Comparison of ENCODE assay signal across 33 cellular contexts in the genomic region with DNA sequence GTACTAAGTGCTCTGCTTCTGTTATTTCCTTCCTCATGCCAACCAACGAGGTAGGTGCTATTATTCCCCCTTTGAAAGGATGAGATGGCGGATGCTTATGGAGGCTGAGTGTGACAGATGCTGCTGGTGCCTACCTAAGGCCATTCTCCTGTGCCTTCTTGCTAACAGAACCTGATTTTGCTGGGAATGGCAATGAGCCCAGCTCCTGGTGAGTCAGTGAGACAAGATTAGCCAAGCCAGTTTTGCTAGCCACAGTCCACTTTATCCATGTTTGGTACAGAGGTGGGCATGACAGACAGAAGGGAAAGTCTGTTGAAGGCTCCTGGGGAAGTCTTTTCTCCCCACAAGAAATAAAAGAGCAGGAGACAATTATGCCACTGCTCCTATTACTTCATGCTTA. TPM values are rescaled to one million over a fixed set of nuclear protein-coding genes. Genes with fewer than 3 reads are reported as not detected.
DNase-seq lines count a peak whose midpoint lies in the region; ATAC-seq, FAIRE-seq and TF ChIP-seq lines count a peak whose summit lies in the region.
"Had no signal": no experiment of that assay in that cellular context is flagged by ENCODE, and none has a peak within 500 bp of the region (broad histone marks: within the 10 kb centered on the region; RNA-seq: fewer than 3 reads in every experiment).

No MANE protein-coding gene starts in this region.

- H3K9ac ChIP-seq in PC-3 (ENCODE audit: low read length) (no peak overlapping the region), mesenchymal stem cell (ENCODE audit: low read length) (no peak overlapping the region)
- H3K9ac ChIP-seq: KMS-11 had no signal

- DNase-seq in Daoy (ENCODE audit: low read depth) (peak; percentile 52), PC-3 (peak; percentile 80), bronchial epithelial cell (ENCODE audit: low read depth) (peak; percentile 79), mesenchymal stem cell (peak; percentile 8), T-helper 17 cell (no peak), COR-L47 (lab: John Stamatoyannopoulos, UW) (no peak), T-helper 2 cell (no peak)
- no peak for DNase-seq in stimulated activated CD4-positive, alpha-beta T cell treated with anti-CD3 and anti-CD28 coated beads, Interleukin-12 subunit alpha, Interleukin-12 subunit beta, amount 100 ng/mL, for 4 hours
- DNase-seq: activated CD4-positive, alpha-beta T cell treated with anti-CD3 and anti-CD28 coated beads for 36 hours; activated CD8-positive, alpha-beta T cell treated with anti-CD3 and anti-CD28 coated beads, Interleukin-2, amount 10 ng/mL, durations not matched to agents 7 days and 5 days; activated naive CD4-positive, alpha-beta T cell treated with anti-CD3 and anti-CD28 coated beads for 36 hours; amniotic stem cell; CD4-positive, alpha-beta memory T cell; colonic mucosa; effector CD4-positive, alpha-beta T cell; H9; head of caudate nucleus; left lung; mesendoderm; MV-4-11; NCI-H2171; NCI-H510A; Right ventricle myocardium superior; stimulated activated CD4-positive, alpha-beta T cell treated with anti-CD3 and anti-CD28 coated beads, Interleukin-1b, Interleukin-23, amount 100 ng/mL, for 48 hours; stimulated activated naive CD8-positive, alpha-beta T cell treated with anti-CD3 and anti-CD28 coated beads, Interleukin-15, Interleukin-2, amounts not matched to agents 100 U/mL and 50 U/mL, for 24 hours had no signal

- H3F3A ChIP-seq in PC-3 (ENCODE audit: low read length, unreplicated experiment) = no peaks in the 10 kb centered on the region

- H3K4me1 ChIP-seq in PC-3 (ENCODE audit: insufficient read depth, low read length) (peaks cover 4% of the 10 kb centered on the region; the same call in 1 of the 2 replicates), mesenchymal stem cell (ENCODE audit: control insufficient read depth, insufficient read depth, low read depth, low read length) (peaks cover 5% of the 10 kb centered on the region)
- H3K4me1 ChIP-seq: colonic mucosa, left lung, right atrium auricular region had no signal

- no peak overlapping the region for H3K23ac ChIP-seq in mesenchymal stem cell (ENCODE audit: low read length in 2 of 2)

- H3K9me2 ChIP-seq in PC-3 (replicated peaks; ENCODE audit: low read length) = no peaks in the 10 kb centered on the region

- CTCF ChIA-PET in PC-3 (lab: Charles Lee) = no interaction called here

- H3K14ac ChIP-seq in mesenchymal stem cell (ENCODE audit: low read length in 2 of 2) = no peak overlapping the region

- H4K20me1 ChIP-seq in PC-3 (ENCODE audit: low read length) = no peaks in the 10 kb centered on the region

- BruUV-seq in PC-3 (replicated peaks; lab: Mats Ljungman, UMichigan) = no TSS peak

- H3K79me2 ChIP-seq in PC-3 (ENCODE audit: low read length) = no peaks in the 10 kb centered on the region

- no peaks in the 10 kb centered on the region for H3K79me1 ChIP-seq in mesenchymal stem cell (replicated peaks; ENCODE audit: low read length, poor library complexity, severe bottlenecking)

- no peak overlapping the region for H2BK12ac ChIP-seq in mesenchymal stem cell (ENCODE audit: low read length in 2 of 2)

- no peak overlapping the region for H2AFZ ChIP-seq in PC-3 (ENCODE audit: low read length)
- H2AFZ ChIP-seq in mesenchymal stem cell (ENCODE audit: low read depth, low read length) = no peak overlapping the region

- no peak overlapping the region for H2BK15ac ChIP-seq in mesenchymal stem cell (ENCODE audit: low read depth, poor library complexity, severe bottlenecking)

- peak; percentile 78 for ATAC-seq in PC-3
- no peak for ATAC-seq in T-helper 17 cell
- ATAC-seq: activated CD4-positive, alpha-beta T cell treated with anti-CD3 and anti-CD28 coated beads for 36 hours; activated CD8-positive, alpha-beta T cell treated with anti-CD3 and anti-CD28 coated beads, Interleukin-2, amount 10 ng/mL, durations not matched to agents 7 days and 5 days; GM12878; stimulated activated naive CD8-positive, alpha-beta T cell treated with anti-CD3 and anti-CD28 coated beads, Interleukin-15, Interleukin-2, amounts not matched to agents 100 U/mL and 50 U/mL, for 24 hours had no signal

- H3K36me3 Mint-ChIP-seq in T-helper 17 cell (ENCODE audit: low read depth) = no peaks in the 10 kb centered on the region
- H3K36me3 Mint-ChIP-seq: CD4-positive, alpha-beta memory T cell had no signal

- H3K27ac ChIP-seq in PC-3 (ENCODE audit: low read length) = no peak overlapping the region
- H3K27ac ChIP-seq in mesenchymal stem cell (ENCODE audit: low read length, poor library complexity, severe bottlenecking) = no peak overlapping the region
- H3K27ac ChIP-seq: colonic mucosa, HL-60, KMS-11, left lung, right atrium auricular region, VCaP had no signal

- no peak overlapping the region for H2BK5ac ChIP-seq in mesenchymal stem cell (ENCODE audit: low read depth, low read length, poor library complexity, severe bottlenecking)

- FAIRE-seq in bronchial epithelial cell (lab: Jason Lieb, UNC) = no peak
- FAIRE-seq: GM12878, islet of Langerhans had no signal

- POLR2A ChIA-PET in PC-3 (lab: Charles Lee; ENCODE audit: unreplicated experiment) = no interaction called here

- no peak overlapping the region for H4K91ac ChIP-seq in mesenchymal stem cell (ENCODE audit: low read length)

- no peaks in the 10 kb centered on the region for H3K9me3 ChIP-seq in PC-3 (ENCODE audit: low read length)
- no peaks in the 10 kb centered on the region for H3K9me3 ChIP-seq in mesenchymal stem cell (ENCODE audit: control insufficient read depth, low read length)
- H3K9me3 ChIP-seq in T-helper 17 cell (ENCODE audit: control insufficient read depth, low read length, poor library complexity, severe bottlenecking) = no peaks in the 10 kb centered on the region
- H3K9me3 ChIP-seq: colonic mucosa, left lung, right atrium auricular region had no signal

- H3K4me2 ChIP-seq in PC-3 (ENCODE audit: low read length) = no peak overlapping the region
- H3K4me2 ChIP-seq in mesenchymal stem cell (ENCODE audit: low read length, poor library complexity, severe bottlenecking) = no peak overlapping the region
- H3K4me2 ChIP-seq: KMS-11, smooth muscle cell had no signal

- no peak overlapping the region for H3K18ac ChIP-seq in mesenchymal stem cell (ENCODE audit: low read depth in 1 of 2, low read length in 2 of 2)

- H3K4me3 ChIP-seq in PC-3 (ENCODE audit: low read length) = no peak overlapping the region
- H3K4me3 ChIP-seq in bronchial epithelial cell (ENCODE audit: low read depth, low read length) = no peak overlapping the region
- H3K4me3 ChIP-seq in mesenchymal stem cell (ENCODE audit: insufficient read depth in 1 of 2, low read depth in 1 of 2, low read length in 2 of 2) = no peak overlapping the region
- H3K4me3 ChIP-seq: colonic mucosa, GM12878, left lung, right atrium auricular region, smooth muscle cell had no signal

- no peaks in the 10 kb centered on the region for H3K27me3 ChIP-seq in PC-3 (ENCODE audit: low read length)
- no peaks in the 10 kb centered on the region for H3K27me3 ChIP-seq in bronchial epithelial cell (ENCODE audit: control insufficient read depth, insufficient read depth, low read length)
- peaks cover 0 to 11% of the 10 kb centered on the region in 2 experiments for H3K27me3 ChIP-seq in mesenchymal stem cell (ENCODE audit: control insufficient read depth in 1 of 2, insufficient read depth in 1 of 2, low read length in 2 of 2)
- H3K27me3 ChIP-seq: colonic mucosa, left lung, right atrium auricular region had no signal

- WGBS in mesenchymal stem cell = 77% methylated on average over 2 of the region's 2 CpGs

- H4K8ac ChIP-seq in mesenchymal stem cell (ENCODE audit: low read length) = no peak overlapping the region

- TF ChIP-seq CTCF in PC-3 (conservative IDR thresholded peaks at IDR 0.05; ENCODE audit: low read depth, low read length) = no peak
- no peak for TF ChIP-seq CTCF in bronchial epithelial cell (IDR thresholded peaks at IDR 0.05; ENCODE audit: insufficient read depth, low read length, severe bottlenecking)

- no peak overlapping the region for H2BK120ac ChIP-seq in mesenchymal stem cell (ENCODE audit: low read depth, low read length)

- peaks cover 3% of the 10 kb centered on the region for H3K4me1 Mint-ChIP-seq in T-helper 17 cell
- H3K4me1 Mint-ChIP-seq: H9 had no signal

- H3K27me3 Mint-ChIP-seq in T-helper 17 cell = peaks cover 31% of the 10 kb centered on the region

- no peak overlapping the region for H2AK5ac ChIP-seq in mesenchymal stem cell (ENCODE audit: low read length, severe bottlenecking)

- no peaks in the 10 kb centered on the region for H3K36me3 ChIP-seq in PC-3 (ENCODE audit: low read depth, low read length)
- H3K36me3 ChIP-seq in bronchial epithelial cell (ENCODE audit: control insufficient read depth, insufficient read depth, low read length) = no peaks in the 10 kb centered on the region
- H3K36me3 ChIP-seq in mesenchymal stem cell (ENCODE audit: control insufficient read depth in 1 of 2, insufficient read depth in 2 of 2, low read depth in 1 of 2, low read length in 2 of 2) = no peaks in the 10 kb centered on the region
- H3K36me3 ChIP-seq: colonic mucosa, left lung, right atrium auricular region had no signal

- H3K27ac Mint-ChIP-seq in T-helper 17 cell = no peak overlapping the region
- H3K27ac Mint-ChIP-seq: activated CD4-positive, alpha-beta T cell treated with anti-CD3 and anti-CD28 coated beads for 36 hours; activated CD8-positive, alpha-beta T cell treated with anti-CD3 and anti-CD28 coated beads, Interleukin-2, amount 10 ng/mL, durations not matched to agents 7 days and 5 days; activated naive CD4-positive, alpha-beta T cell treated with anti-CD3 and anti-CD28 coated beads for 36 hours; CD4-positive, alpha-beta memory T cell; H9; T-helper 2 cell treated with Interferon-gamma antibody and Interleukin-4, amounts not matched to agents 5 μg/mL and 100 μg/mL, for 36 hours had no signal

- H3K4me3 Mint-ChIP-seq in T-helper 17 cell = no peak overlapping the region
- H3K4me3 Mint-ChIP-seq: activated CD4-positive, alpha-beta T cell treated with anti-CD3 and anti-CD28 coated beads for 36 hours; activated CD8-positive, alpha-beta T cell treated with anti-CD3 and anti-CD28 coated beads, Interleukin-2, amount 10 ng/mL, durations not matched to agents 7 days and 5 days; activated naive CD4-positive, alpha-beta T cell treated with anti-CD3 and anti-CD28 coated beads for 36 hours; CD4-positive, alpha-beta memory T cell; H9; T-helper 2 cell treated with Interferon-gamma antibody and Interleukin-4, amounts not matched to agents 5 μg/mL and 100 μg/mL, for 36 hours had no signal

- intact Hi-C loops in PC-3 (cut with micrococcal nuclease) = no loop called here

- no peak overlapping the region for H3K4ac ChIP-seq in mesenchymal stem cell (ENCODE audit: low read depth in 1 of 2, low read length in 2 of 2)

RNA-seq across cellular contexts. Expression of gene TMEM163, which starts 43.7 kb away (rescaled TPM):
- total RNA-seq in Daoy (2014; rRNA removed; shearing (Covaris generic)) = 0.09 and 0.34 TPM in 2 replicates
- total RNA-seq in PC-3 (2014; rRNA removed) (0.12 and 0.47 TPM in 2 replicates), bronchial epithelial cell (not detected in 2 replicates), T-helper 17 cell (1 to 10 TPM in 1 of 2 donors, under 1 TPM in 1; 0.57 to 1.3 TPM)
- 0.07 TPM for polyA plus RNA-seq in mesenchymal stem cell (2013, experiment 1 of 2)
- 0.05 TPM for polyA plus RNA-seq in mesenchymal stem cell (2013, experiment 2 of 2)
- total RNA-seq: activated naive CD4-positive, alpha-beta T cell treated with anti-CD3 and anti-CD28 coated beads for 36 hours; CD4-positive, alpha-beta memory T cell; smooth muscle cell had no signal

Comparison
In these comparisons a context has a peak if more than half of its experiments do, and no peak if none do; other contexts are left out.
1. DNase-seq: peak in Daoy (single experiment), PC-3 (single experiment), bronchial epithelial cell (single experiment) and mesenchymal stem cell (single experiment); none in stimulated activated CD4-positive, alpha-beta T cell treated with anti-CD3 and anti-CD28 coated beads, Interleukin-12 subunit alpha, Interleukin-12 subunit beta, amount 100 ng/mL, for 4 hours (single experiment), T-helper 17 cell (0 of 3), COR-L47 (single experiment) and T-helper 2 cell (0 of 5).